ENCODE assay signal across 8 cellular contexts in the genomic region with DNA sequence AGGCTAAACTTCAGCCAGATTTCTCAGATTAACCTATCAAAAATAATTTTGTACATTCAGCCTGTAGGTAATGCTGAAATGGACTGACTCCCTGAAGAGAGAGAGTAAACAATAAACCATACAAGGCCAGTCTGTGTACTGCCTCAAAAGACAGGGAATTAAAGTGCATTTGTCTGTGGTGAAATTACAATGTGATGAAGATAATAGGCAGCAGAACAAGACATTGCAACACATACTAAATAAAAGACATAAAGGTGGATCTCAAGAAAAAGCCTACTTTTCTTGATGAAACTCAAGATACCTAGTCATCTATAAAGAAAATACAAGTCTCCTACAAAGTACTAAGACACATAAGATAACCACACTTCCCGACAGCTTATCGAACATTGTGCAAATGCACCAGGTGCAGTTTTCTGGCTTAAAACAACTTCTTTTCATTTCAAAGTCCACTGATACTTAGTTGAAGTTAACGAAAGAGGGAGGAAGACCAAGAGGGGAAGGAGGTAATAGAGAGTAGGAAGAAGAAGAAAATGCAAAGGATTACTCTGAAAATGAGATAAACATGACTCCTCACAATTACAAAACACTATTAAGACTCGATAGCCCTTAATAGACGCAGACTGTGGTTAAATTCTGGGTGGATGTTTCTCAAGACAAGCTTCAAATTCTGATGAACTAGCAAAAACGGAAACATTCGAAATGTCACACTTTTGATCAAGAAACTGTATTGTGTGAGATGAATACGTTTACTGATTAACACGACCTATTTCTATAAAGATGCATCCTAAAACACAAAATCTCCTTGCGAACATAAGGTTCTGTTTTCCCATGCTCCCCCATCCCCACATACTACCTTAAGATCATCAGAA. TPM values are rescaled to one million over a fixed set of nuclear protein-coding genes. Genes with fewer than 3 reads are reported as not detected.
DNase-seq lines count a peak whose midpoint lies in the region; ATAC-seq and TF ChIP-seq lines count a peak whose summit lies in the region.

No MANE protein-coding gene starts in this region.

- H3K27me3 ChIP-seq in A673 (replicated peaks; ENCODE audit: insufficient read depth, low read depth, low read length, poor library complexity) (no peaks in the 10 kb centered on the region), HUES6 (ENCODE audit: control insufficient read depth, insufficient read depth, low read length) (peaks cover 10% of the 10 kb centered on the region), adrenal gland (no peaks in the 10 kb centered on the region), lower lobe of right lung (ENCODE audit: low read depth) (no peaks in the 10 kb centered on the region)

- intact Hi-C loops in A673 (cut with micrococcal nuclease; ENCODE audit: unreplicated experiment): no loop called here
- intact Hi-C loops in adrenal gland (cut with DNase I): loop anchor here (5.0 to 10.0 kb wide), 2 partner anchors 55 to 143 kb away; partner anchors contain the start of gene ASAP3 (in 1 of the 2)
- intact Hi-C loops in lower lobe of right lung (cut with DNase I): no loop called here

- ATAC-seq in lower lobe of right lung: no peak
- ATAC-seq in HG03469 (IDR thresholded peaks at IDR 0.05; ENCODE audit: unreplicated experiment): no peak
- ATAC-seq in GM18870 (IDR thresholded peaks at IDR 0.05; ENCODE audit: unreplicated experiment): no peak

- H3K9ac ChIP-seq in HUES6 (ENCODE audit: low read length): peak overlapping the region; percentile 97

- no TSS peak for BruUV-seq in A673 (replicated peaks; lab: Mats Ljungman, UMichigan)

- TF ChIP-seq CTCF in A673 (conservative IDR thresholded peaks at IDR 0.05; ENCODE audit: low read depth, low read length): no peak
- TF ChIP-seq CTCF in adrenal gland (IDR thresholded peaks at IDR 0.05): no peak
- TF ChIP-seq CTCF in lower lobe of right lung (IDR thresholded peaks at IDR 0.05): no peak

- H3K36me3 ChIP-seq in A673 (ENCODE audit: insufficient read depth, low read length, poor library complexity, severe bottlenecking): peaks cover 26% of the 10 kb centered on the region
- peaks cover 23% of the 10 kb centered on the region for H3K36me3 ChIP-seq in HUES6 (ENCODE audit: control insufficient read depth, insufficient read depth, low read length)
- peaks cover 0 to 9% of the 10 kb centered on the region in 2 donors for H3K36me3 ChIP-seq in adrenal gland (replicated peaks in 1 of 2)
- peaks cover 8% of the 10 kb centered on the region for H3K36me3 ChIP-seq in lower lobe of right lung

- H3K27ac ChIP-seq in A673 (ENCODE audit: low read depth, low read length, poor library complexity, severe bottlenecking): peak overlapping the region; percentile 96
- no peak overlapping the region for H3K27ac ChIP-seq in HUES6 (ENCODE audit: low read depth, low read length)
- peak overlapping the region in 3 of 5 donors; percentile 13 to 98 (median 95) for H3K27ac ChIP-seq in adrenal gland
- H3K27ac ChIP-seq in lower lobe of right lung: peak overlapping the region; percentile 95

- H3K4me3 ChIP-seq in A673 (ENCODE audit: low read depth, low read length, poor library complexity, severe bottlenecking) (peak overlapping the region; percentile 70), HUES6 (ENCODE audit: low read depth, low read length) (peak overlapping the region; percentile 98), adrenal gland (peak overlapping the region in 2 of 4 donors; percentile 56 to 97), lower lobe of right lung (peak overlapping the region; percentile 89)

- TF ChIP-seq POLR2A in adrenal gland (IDR thresholded peaks at IDR 0.05): no peak

- H3K4me1 ChIP-seq in A673 (ENCODE audit: insufficient read depth, low read length, poor library complexity, severe bottlenecking) (peaks cover 23% of the 10 kb centered on the region), HUES6 (ENCODE audit: control insufficient read depth, insufficient read depth, low read length) (peaks cover 28% of the 10 kb centered on the region; the same call in 1 of the 2 replicates), adrenal gland (replicated peaks in 1 of 2) (peaks cover 29 to 64% of the 10 kb centered on the region in 2 donors), lower lobe of right lung (peaks cover 59% of the 10 kb centered on the region)

- H3K9me3 ChIP-seq in A673 (ENCODE audit: low read depth, low read length, poor library complexity, severe bottlenecking): no peaks in the 10 kb centered on the region
- H3K9me3 ChIP-seq in HUES6 (ENCODE audit: control insufficient read depth, insufficient read depth, low read depth, low read length): no peaks in the 10 kb centered on the region
- H3K9me3 ChIP-seq in adrenal gland (replicated peaks in 1 of 3): no peaks in the 10 kb centered on the region
- H3K9me3 ChIP-seq in lower lobe of right lung: no peaks in the 10 kb centered on the region

- DNase-seq in A673 (ENCODE audit: low spot score) (no peak), adrenal gland (no peak), lower lobe of right lung (no peak), NCI-H2227 treated with DMSO at 0.1 percent for 48 hours (lab: John Stamatoyannopoulos, UW) (no peak), NCI-H146 treated with DMSO at 0.1 percent for 48 hours (lab: John Stamatoyannopoulos, UW; ENCODE audit: unreplicated experiment) (no peak)

- POLR2A ChIA-PET in A673 (lab: Charles Lee; ENCODE audit: low non-redundant PET): no interaction called here

- 5 to 9% (median 8%) methylated on average over 10 of the region's 10 CpGs for WGBS in adrenal gland, 4 donors

- CTCF ChIA-PET in A673 (lab: Charles Lee): no interaction called here

RNA-seq across cellular contexts. Expression of gene HNRNPR, which starts 2.0 kb away (rescaled TPM):
- total RNA-seq in A673 (2021) (300 and 304 TPM in 2 replicates), adrenal gland (100 to 1,000 TPM in 3 of 8 donors, 10 to 100 TPM in 5; 36.5 to 141 (median 81.5) TPM), lower lobe of right lung (84.9 TPM)
- 100 to 1,000 TPM in 1 of 3 donors, 10 to 100 TPM in 2; 51.7 to 190 (median 83.1) TPM for polyA plus RNA-seq in adrenal gland

RNA-seq across cellular contexts. Expression of gene ZNF436, which starts 27.6 kb away (rescaled TPM):
- total RNA-seq in A673 (2021) (13.7 and 14.8 TPM in 2 replicates), adrenal gland (10 to 100 TPM in 7 of 8 donors, 1 to 10 TPM in 1; 7.8 to 43.7 (median 25.1) TPM), lower lobe of right lung (11.6 TPM)
- polyA plus RNA-seq in adrenal gland: 10 to 100 TPM; 10.1 to 16.2 (median 13.3) TPM

Comparison
In these comparisons a context has a peak if more than half of its experiments do, and no peak if none do; other contexts are left out.
1. intact Hi-C loops: an anchor here in adrenal gland (5.0 to 10.0 kb wide); none called in A673 and lower lobe of right lung.